In genomic region chr13:38902551-38902950, GRCh38 we compare ENCODE assay signal across 17 cellular contexts.
DNase-seq lines count a peak whose midpoint lies in the region; ATAC-seq and TF ChIP-seq lines count a peak whose summit lies in the region.
"Had no signal": no experiment of that assay in that cellular context is flagged by ENCODE, and none has a peak within 500 bp of the region (broad histone marks: within the 10 kb centered on the region; RNA-seq: fewer than 3 reads in every experiment).

No MANE protein-coding gene starts in this region.

- no peak overlapping the region for H3K4me2 ChIP-seq in osteoblast (ENCODE audit: insufficient read depth, low read length)
- H3K4me2 ChIP-seq: PC-9, SK-N-SH had no signal

- no peak overlapping the region for H2AFZ ChIP-seq in osteoblast (ENCODE audit: low read length)
- H2AFZ ChIP-seq: PC-9 had no signal

- no peaks in the 10 kb centered on the region for H3K4me1 ChIP-seq in gastrocnemius medialis
- no peaks in the 10 kb centered on the region for H3K4me1 ChIP-seq in osteoblast (ENCODE audit: insufficient read depth, low read length)

- no peaks in the 10 kb centered on the region for H3K79me2 ChIP-seq in osteoblast (ENCODE audit: insufficient read depth, low read length)

- no peak for ATAC-seq in HG03039 (IDR thresholded peaks at IDR 0.05; ENCODE audit: unreplicated experiment)
- ATAC-seq in gastrocnemius medialis, result no peak

- H3K4me3 ChIP-seq in gastrocnemius medialis, result no peak overlapping the region
- H3K4me3 ChIP-seq in osteoblast (ENCODE audit: insufficient read depth, low read length), result no peak overlapping the region
- H3K4me3 ChIP-seq: PC-9 had no signal

- no peak for TF ChIP-seq CTCF in gastrocnemius medialis (IDR thresholded peaks at IDR 0.05 in 4 of 5, conservative IDR thresholded peaks at IDR 0.05 in 1 of 5)
- TF ChIP-seq CTCF in osteoblast (IDR thresholded peaks at IDR 0.05; ENCODE audit: extremely low read depth, low read depth, low read length), result no peak

- H3K9me3 ChIP-seq in gastrocnemius medialis (no peaks in the 10 kb centered on the region), osteoblast (ENCODE audit: low read depth, low read length) (no peaks in the 10 kb centered on the region)
- H3K9me3 ChIP-seq: SK-N-SH had no signal

- H3K27ac ChIP-seq in epithelial cell of prostate, result no peak overlapping the region
- no peak overlapping the region for H3K27ac ChIP-seq in gastrocnemius medialis
- H3K27ac ChIP-seq in osteoblast (ENCODE audit: low read depth, low read length), result no peak overlapping the region
- H3K27ac ChIP-seq: PC-9 had no signal

- no peak for TF ChIP-seq POLR2A in gastrocnemius medialis (IDR thresholded peaks at IDR 0.05)

- H3K27me3 ChIP-seq in gastrocnemius medialis (no peaks in the 10 kb centered on the region), osteoblast (ENCODE audit: insufficient read depth, low read length) (no peaks in the 10 kb centered on the region)

- no peaks in the 10 kb centered on the region for H4K20me1 ChIP-seq in osteoblast (ENCODE audit: insufficient read depth, low read length)

- peak; percentile 77 for DNase-seq in COR-L47 (lab: John Stamatoyannopoulos, UW)
- DNase-seq in NCI-H146 (lab: John Stamatoyannopoulos, UW), result peak; percentile 86
- DNase-seq in NCI-H748 (lab: John Stamatoyannopoulos, UW; ENCODE audit: unreplicated experiment), result peak; percentile 93
- peak; percentile 51 for DNase-seq in epithelial cell of prostate (ENCODE audit: low read depth, low spot score)
- DNase-seq in amniotic stem cell (lab: John Stamatoyannopoulos, UW), result no peak
- no peak for DNase-seq in gastrocnemius medialis
- DNase-seq in osteoblast (ENCODE audit: insufficient read length, low spot score, missing footprints), result no peak
- DNase-seq: ACHN; CD4-positive, CD25-positive, alpha-beta regulatory T cell; DND-41; GDM1; KG1; NCI-H446 treated with DMSO at 0.1 percent for 48 hours; PC-9; Right ventricle myocardium superior; SK-N-SH had no signal

- intact Hi-C loops in gastrocnemius medialis (cut with DNase I; ENCODE audit: low total_unique reads), result no loop called here

- H3K36me3 ChIP-seq in gastrocnemius medialis (no peaks in the 10 kb centered on the region), osteoblast (ENCODE audit: insufficient read depth, low read length) (no peaks in the 10 kb centered on the region)

- in situ Hi-C loops in gastrocnemius medialis (cut with MboI; ENCODE audit: low sequenced_read_pairs in 4 of 4), result no loop called here

Comparison
In these comparisons a context has a peak if more than half of its experiments do, and no peak if none do; other contexts are left out.
1. DNase-seq: peak in COR-L47 (single experiment), NCI-H146 (single experiment), NCI-H748 (single experiment) and epithelial cell of prostate (single experiment); none in amniotic stem cell (single experiment), gastrocnemius medialis (0 of 2) and osteoblast (single experiment).